7 cellular contexts compared by ENCODE assay signal in genomic region chr3:128619146-128619890, GRCh38. TPM values are rescaled to one million over a fixed set of nuclear protein-coding genes. Genes with fewer than 3 reads are reported as not detected.
DNase-seq lines count a peak whose midpoint lies in the region; ATAC-seq and TF ChIP-seq lines count a peak whose summit lies in the region.

No MANE protein-coding gene starts in this region.

- peak overlapping the region; percentile 85 to 96 for H3K4me3 Mint-ChIP-seq in H9

- no peak overlapping the region for H3K9ac ChIP-seq in H9 (ENCODE audit: extremely low read depth, insufficient read length, low read length)
- H3K9ac ChIP-seq in endocrine pancreas (ENCODE audit: control insufficient read depth, insufficient read depth, low read length): peak overlapping the region; percentile 39

- POLR2A ChIA-PET in RWPE1 (lab: Yijun Ruan, JAX; ENCODE audit: low non-redundant PET): no interaction called here

- H3K14ac ChIP-seq in H9 (ENCODE audit: insufficient read depth, low read length): no peak overlapping the region

- peaks cover 31 to 58% (median 41%) of the 10 kb centered on the region in 3 experiments; a peak in 6 of 7 replicates for H3K36me3 Mint-ChIP-seq in H9 (ENCODE audit: insufficient read depth in 1 of 3, low read depth in 3 of 3)

- WGBS in H9 (ENCODE audit: extremely low coverage, insufficient read length, low lambda C conversion rate): no CpG with 5 or more reads among the region's 7 CpGs

- H4K5ac ChIP-seq in H9 (ENCODE audit: insufficient read length, low read depth, low read length): no peak overlapping the region

- ATAC-seq in sciatic nerve: no peak

- H3K79me1 ChIP-seq in H9 (ENCODE audit: insufficient read depth, low read depth, low read length, poor library complexity, severe bottlenecking): no peaks in the 10 kb centered on the region

- H2AFZ ChIP-seq in H9 (ENCODE audit: low read length): no peak overlapping the region

- no peak overlapping the region for H3K23ac ChIP-seq in H9 (ENCODE audit: insufficient read length, low read depth, low read length)

- peaks cover 3% of the 10 kb centered on the region for H3K23me2 ChIP-seq in H9 (ENCODE audit: insufficient read length, low read depth, low read length, poor library complexity, severe bottlenecking)

- H2BK20ac ChIP-seq in H9 (ENCODE audit: low read depth, low read length, poor library complexity, severe bottlenecking): no peak overlapping the region

- H3K9me3 ChIP-seq in H9 (ENCODE audit: control insufficient read depth, low read depth, low read length) (no peaks in the 10 kb centered on the region), endocrine pancreas (ENCODE audit: control insufficient read depth, low read length) (no peaks in the 10 kb centered on the region)

- no peaks in the 10 kb centered on the region for H3K79me2 ChIP-seq in H9 (ENCODE audit: insufficient read depth, low read length)

- H3K4me3 ChIP-seq in endocrine pancreas (ENCODE audit: control insufficient read depth, insufficient read depth, low read length) (no peak overlapping the region), skeletal muscle cell (ENCODE audit: low read depth, low read length) (no peak overlapping the region)

- no peak overlapping the region for H3K18ac ChIP-seq in H9 (ENCODE audit: insufficient read length, low read depth, low read length)

- peaks cover 11 to 13% of the 10 kb centered on the region in 2 experiments for H3K4me1 Mint-ChIP-seq in H9

- DNase-seq in H9: no peak
- peak; percentile 63 for DNase-seq in RWPE1 (ENCODE audit: low spot score)
- DNase-seq in skeletal muscle cell (ENCODE audit: low read depth): peak; percentile 89
- DNase-seq in sciatic nerve (ENCODE audit: low spot score): no peak
- no peak for DNase-seq in NCI-H345 treated with DMSO at 0.1 percent for 48 hours (lab: John Stamatoyannopoulos, UW; ENCODE audit: unreplicated experiment)
- DNase-seq in middle frontal gyrus (ENCODE audit: extremely low spot score, low spot score): no peak

- no peak overlapping the region for H2AK5ac ChIP-seq in H9 (ENCODE audit: insufficient read length, low read length)

- H2BK12ac ChIP-seq in H9 (ENCODE audit: insufficient read length, low read depth, low read length): no peak overlapping the region

- H3K9me3 Mint-ChIP-seq in H9: no peaks in the 10 kb centered on the region

- H4K91ac ChIP-seq in H9 (ENCODE audit: insufficient read length, low read depth, low read length): no peak overlapping the region

- no peak overlapping the region for H3K27ac ChIP-seq in H9 (ENCODE audit: insufficient read length, low read depth, low read length)
- H3K27ac ChIP-seq in RWPE1: no peak overlapping the region

- H3K4me1 ChIP-seq in H9 (ENCODE audit: insufficient read depth, low read length) (no peaks in the 10 kb centered on the region; the same call in 1 of the 2 replicates), endocrine pancreas (ENCODE audit: control insufficient read depth, insufficient read depth, low read length) (peaks cover 12% of the 10 kb centered on the region)

- H4K20me1 ChIP-seq in H9 (ENCODE audit: control insufficient read depth, insufficient read depth, insufficient read length): no peaks in the 10 kb centered on the region

- no peak overlapping the region for H2BK15ac ChIP-seq in H9 (ENCODE audit: low read depth, low read length)

- H3K4ac ChIP-seq in H9 (ENCODE audit: low read depth, low read length): no peak overlapping the region

- H3K27me3 ChIP-seq in H9 (ENCODE audit: insufficient read depth, low read length) (no peaks in the 10 kb centered on the region), endocrine pancreas (ENCODE audit: control insufficient read depth, insufficient read depth, low read length) (no peaks in the 10 kb centered on the region)

- no peak overlapping the region for H2BK120ac ChIP-seq in H9 (ENCODE audit: low read depth, low read length, poor library complexity, severe bottlenecking)

- H3K27ac Mint-ChIP-seq in H9: peak overlapping the region in 2 of 3 experiments; percentile 14 to 83; a peak in 5 of 7 replicates

- H3K27me3 Mint-ChIP-seq in H9 (ENCODE audit: low read depth): no peaks in the 10 kb centered on the region

- H3K4me2 ChIP-seq in H9 (ENCODE audit: insufficient read depth, insufficient read length, low read length): no peak overlapping the region

- intact Hi-C loops in sciatic nerve (cut with DNase I): loop anchor here (10.0 kb wide), 1 partner anchor 165 kb away; no protein-coding TSS in a partner anchor

- CTCF ChIA-PET in RWPE1 (lab: Yijun Ruan, JAX): interaction anchor here (0.5 to 1.2 kb wide), 4 partner anchors 8 to 353 kb away, joined by 3 to 4 read pairs (median 4); no protein-coding TSS in a partner anchor

- no peak overlapping the region for H2BK5ac ChIP-seq in H9 (ENCODE audit: insufficient read length, low read length)

- no peak overlapping the region for H3T11ph ChIP-seq in H9 (ENCODE audit: low read length)

- H3K56ac ChIP-seq in H9 (ENCODE audit: insufficient read length, low read depth, low read length): no peak overlapping the region

- H4K8ac ChIP-seq in H9 (replicated peaks; ENCODE audit: insufficient read length, low read depth, low read length): no peak overlapping the region

- peaks cover 12% of the 10 kb centered on the region for H3K36me3 ChIP-seq in endocrine pancreas (ENCODE audit: control insufficient read depth, insufficient read depth, low read length)

- TF ChIP-seq CTCF in H9 (conservative IDR thresholded peaks at IDR 0.05): no peak
- TF ChIP-seq CTCF in RWPE1 (conservative IDR thresholded peaks at IDR 0.05; ENCODE audit: low read depth): no peak

RNA-seq across cellular contexts. Expression of gene RPN1, which starts 31.3 kb away (rescaled TPM):
- total RNA-seq in H9 (2021) (170 and 174 TPM in 2 replicates), sciatic nerve (120 TPM)

Comparison
In these comparisons a context has a peak if more than half of its experiments do, and no peak if none do; other contexts are left out.
1. DNase-seq: peak in RWPE1 (single experiment) and skeletal muscle cell (single experiment); none in H9 (single experiment), sciatic nerve (single experiment), NCI-H345 treated with DMSO at 0.1 percent for 48 hours (single experiment) and middle frontal gyrus (single experiment).